Comparison of ENCODE assay signal across 11 cellular contexts in the genomic region with DNA sequence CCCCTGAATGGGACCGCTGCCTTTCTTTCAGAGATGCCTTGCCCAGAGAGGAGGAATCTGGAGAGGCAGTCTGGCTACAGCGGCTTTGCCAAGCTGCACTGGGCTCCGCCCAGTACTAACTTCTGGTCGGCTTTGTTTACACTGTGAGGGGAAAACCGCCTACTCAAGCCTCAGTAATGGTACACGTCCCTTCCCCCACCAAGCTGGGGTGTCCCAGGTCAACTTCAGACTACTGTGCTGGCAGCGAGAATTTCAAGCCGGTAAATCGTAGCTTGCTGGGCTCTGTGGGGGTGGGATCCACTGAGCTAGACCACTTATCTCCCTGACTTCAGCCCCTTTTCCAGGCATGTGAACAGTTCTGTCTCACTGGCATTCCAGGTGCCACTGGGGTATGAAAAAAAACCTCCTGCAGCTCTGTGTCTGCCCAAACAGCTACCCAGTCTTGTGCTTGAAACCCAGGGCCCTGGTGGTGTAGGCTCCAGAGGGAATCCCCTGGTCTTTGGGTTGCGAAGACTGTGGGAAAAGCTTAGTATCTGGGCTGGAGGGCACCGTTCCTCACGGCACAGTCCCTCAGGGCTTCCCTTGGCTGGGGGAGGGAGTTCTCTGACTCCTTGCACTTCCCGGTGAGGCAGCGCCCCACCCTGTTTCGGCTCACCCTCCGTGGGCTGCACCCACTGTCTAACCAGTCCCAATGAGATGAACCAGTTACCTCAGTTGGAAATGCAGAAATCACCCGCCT.
DNase-seq lines count a peak whose midpoint lies in the region; ATAC-seq and TF ChIP-seq lines count a peak whose summit lies in the region.
"Had no signal": no experiment of that assay in that cellular context is flagged by ENCODE, and none has a peak within 500 bp of the region (broad histone marks: within the 10 kb centered on the region; RNA-seq: fewer than 3 reads in every experiment).

No MANE protein-coding gene starts in this region.

- peaks cover 17% of the 10 kb centered on the region for H3K9me3 Mint-ChIP-seq in activated T-helper 2 cell treated with anti-CD3 and anti-CD28 coated beads, Interferon-gamma antibody, Interleukin-2, Interleukin-4, amounts not matched to agents 10 μg/mL and 5 μg/mL and 100 μg/mL, durations not matched to agents 14 hours and 24 hours and 36 hours
- peaks cover 0 to 4% of the 10 kb centered on the region in 2 donors for H3K9me3 Mint-ChIP-seq in effector memory CD8-positive, alpha-beta T cell

- H3K27me3 ChIP-seq in ascending aorta (no peaks in the 10 kb centered on the region), suprapubic skin (no peaks in the 10 kb centered on the region)
- H3K27me3 ChIP-seq: neutrophil had no signal

- H3K36me3 ChIP-seq in ascending aorta (no peaks in the 10 kb centered on the region), suprapubic skin (peaks cover 4% of the 10 kb centered on the region)
- H3K36me3 ChIP-seq: neutrophil had no signal

- no peak for ATAC-seq in effector memory CD8-positive, alpha-beta T cell (replicated peaks)

- H3K9me3 ChIP-seq in ascending aorta (peaks cover 0 to 29% of the 10 kb centered on the region in 2 donors), suprapubic skin (peaks cover 4% of the 10 kb centered on the region)
- H3K9me3 ChIP-seq: neutrophil had no signal

- H3K4me3 ChIP-seq in ascending aorta: peak overlapping the region in 1 of 2 donors; percentile 28
- peak overlapping the region; percentile 24 for H3K4me3 ChIP-seq in suprapubic skin

- H3K27ac ChIP-seq in ascending aorta (peak overlapping the region; percentile 2 to 48), suprapubic skin (no peak overlapping the region)
- H3K27ac ChIP-seq: neutrophil had no signal

- TF ChIP-seq POLR2A in suprapubic skin (IDR thresholded peaks at IDR 0.05): no peak

- H3K36me3 Mint-ChIP-seq in activated T-helper 2 cell treated with anti-CD3 and anti-CD28 coated beads, Interferon-gamma antibody, Interleukin-2, Interleukin-4, amounts not matched to agents 10 μg/mL and 5 μg/mL and 100 μg/mL, durations not matched to agents 14 hours and 24 hours and 36 hours (ENCODE audit: low read depth): peaks cover 3% of the 10 kb centered on the region
- no peaks in the 10 kb centered on the region for H3K36me3 Mint-ChIP-seq in effector memory CD8-positive, alpha-beta T cell (ENCODE audit: insufficient read depth)

- intact Hi-C loops in ascending aorta (cut with DNase I): no loop called here
- intact Hi-C loops in activated T-helper 2 cell treated with anti-CD3 and anti-CD28 coated beads, Interferon-gamma antibody, Interleukin-2, Interleukin-4, amounts not matched to agents 10 μg/mL and 5 μg/mL and 100 μg/mL, durations not matched to agents 14 hours and 24 hours and 36 hours (cut with micrococcal nuclease): no loop called here

- DNase-seq in NCI-H2029 (lab: John Stamatoyannopoulos, UW) (peak; percentile 6), NCI-H2029 treated with DMSO at 0.1 percent for 48 hours (lab: John Stamatoyannopoulos, UW) (no peak), ascending aorta (ENCODE audit: low spot score in 2 of 2) (peak in 1 of 2 donors; percentile 62), iris pigment epithelial cell (ENCODE audit: low read depth) (peak; percentile 76), suprapubic skin (ENCODE audit: low spot score in 2 of 2) (no peak), COR-L47 (lab: John Stamatoyannopoulos, UW) (no peak)
- no peak for DNase-seq in activated T-helper 2 cell treated with anti-CD3 and anti-CD28 coated beads, Interferon-gamma antibody, Interleukin-2, Interleukin-4, amounts not matched to agents 10 μg/mL and 5 μg/mL and 100 μg/mL, durations not matched to agents 14 hours and 24 hours and 36 hours (ENCODE audit: low spot score)
- no peak for DNase-seq in effector memory CD8-positive, alpha-beta T cell
- DNase-seq: activated T-cell treated with anti-CD3 and anti-CD28 coated beads, Interleukin-2, amount 50 U/mL, for 1 hour; SK-N-SH had no signal

- H3K27ac Mint-ChIP-seq in activated T-helper 2 cell treated with anti-CD3 and anti-CD28 coated beads, Interferon-gamma antibody, Interleukin-2, Interleukin-4, amounts not matched to agents 10 μg/mL and 5 μg/mL and 100 μg/mL, durations not matched to agents 14 hours and 24 hours and 36 hours: no peak overlapping the region
- no peak overlapping the region for H3K27ac Mint-ChIP-seq in effector memory CD8-positive, alpha-beta T cell

- no peaks in the 10 kb centered on the region for H3K4me1 Mint-ChIP-seq in activated T-helper 2 cell treated with anti-CD3 and anti-CD28 coated beads, Interferon-gamma antibody, Interleukin-2, Interleukin-4, amounts not matched to agents 10 μg/mL and 5 μg/mL and 100 μg/mL, durations not matched to agents 14 hours and 24 hours and 36 hours (ENCODE audit: low read depth)
- no peaks in the 10 kb centered on the region for H3K4me1 Mint-ChIP-seq in effector memory CD8-positive, alpha-beta T cell (ENCODE audit: low read depth in 2 of 2)

- no peak for TF ChIP-seq CTCF in ascending aorta (IDR thresholded peaks at IDR 0.05)
- no peak for TF ChIP-seq CTCF in suprapubic skin (IDR thresholded peaks at IDR 0.05)

- TF ChIP-seq EP300 in suprapubic skin (IDR thresholded peaks at IDR 0.05): no peak

- H3K4me1 ChIP-seq in ascending aorta (no peaks in the 10 kb centered on the region), suprapubic skin (peaks cover 5% of the 10 kb centered on the region)

- no peak overlapping the region for H3K4me3 Mint-ChIP-seq in activated T-helper 2 cell treated with anti-CD3 and anti-CD28 coated beads, Interferon-gamma antibody, Interleukin-2, Interleukin-4, amounts not matched to agents 10 μg/mL and 5 μg/mL and 100 μg/mL, durations not matched to agents 14 hours and 24 hours and 36 hours (ENCODE audit: low read depth)
- H3K4me3 Mint-ChIP-seq in effector memory CD8-positive, alpha-beta T cell: no peak overlapping the region

- 78% methylated on average over 17 of the region's 17 CpGs for WGBS in suprapubic skin

- H3K27me3 Mint-ChIP-seq in activated T-helper 2 cell treated with anti-CD3 and anti-CD28 coated beads, Interferon-gamma antibody, Interleukin-2, Interleukin-4, amounts not matched to agents 10 μg/mL and 5 μg/mL and 100 μg/mL, durations not matched to agents 14 hours and 24 hours and 36 hours (ENCODE audit: low read depth): no peaks in the 10 kb centered on the region
- H3K27me3 Mint-ChIP-seq in effector memory CD8-positive, alpha-beta T cell: no peaks in the 10 kb centered on the region

Comparison
In these comparisons a context has a peak if more than half of its experiments do, and no peak if none do; other contexts are left out.
1. DNase-seq: peak in NCI-H2029 (single experiment) and iris pigment epithelial cell (single experiment); none in NCI-H2029 treated with DMSO at 0.1 percent for 48 hours (single experiment), suprapubic skin (0 of 2), activated T-helper 2 cell treated with anti-CD3 and anti-CD28 coated beads, Interferon-gamma antibody, Interleukin-2, Interleukin-4, amounts not matched to agents 10 μg/mL and 5 μg/mL and 100 μg/mL, durations not matched to agents 14 hours and 24 hours and 36 hours (single experiment), COR-L47 (single experiment) and effector memory CD8-positive, alpha-beta T cell (0 of 3).